Comparison of ENCODE assay signal across 35 cellular contexts in the genomic region with DNA sequence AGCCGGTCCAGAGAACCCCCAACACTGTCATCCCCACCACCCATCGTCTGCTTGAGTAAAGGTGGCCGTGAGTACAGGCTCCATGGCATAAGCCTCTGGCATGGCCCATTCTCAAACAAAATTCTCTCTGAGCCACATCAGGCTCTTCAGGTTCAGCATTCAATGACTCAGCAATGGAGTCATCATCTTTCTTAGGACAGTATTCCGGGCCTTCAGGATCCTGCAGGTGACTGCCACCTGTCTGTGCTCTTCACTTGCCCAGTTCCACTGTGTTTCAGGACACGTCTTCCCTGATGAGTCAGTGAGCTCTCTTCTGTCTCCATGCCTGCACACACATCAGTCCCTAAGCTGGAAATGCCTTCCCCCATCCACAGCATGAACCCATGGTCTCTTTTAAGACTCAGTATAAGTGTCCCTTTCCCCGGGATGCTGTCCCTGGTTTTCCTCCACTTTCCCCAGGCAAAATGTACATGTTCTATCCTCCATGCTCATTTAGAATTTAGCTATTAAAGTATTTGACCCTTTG.
A peak's percentile ranks its signal among the peaks of the same experiment; 100 is the strongest.
DNase-seq lines count a peak whose midpoint lies in the region; ATAC-seq, FAIRE-seq and TF ChIP-seq lines count a peak whose summit lies in the region.
"Had no signal": no experiment of that assay in that cellular context is flagged by ENCODE, and none has a peak within 500 bp of the region (broad histone marks: within the 10 kb centered on the region; RNA-seq: fewer than 3 reads in every experiment).

No MANE protein-coding gene starts in this region.

- no peak overlapping the region for H3K4me3 Mint-ChIP-seq in stimulated activated memory B cell treated with anti-CD40 and anti-IgM and Interleukin-4, amounts not matched to agents 10 μg/mL and 1 μg/mL and 100 μg/mL, for 72 hours
- H3K4me3 Mint-ChIP-seq: activated CD4-positive, alpha-beta T cell treated with anti-CD3 and anti-CD28 coated beads for 36 hours; activated CD8-positive, alpha-beta T cell treated with anti-CD3 and anti-CD28 coated beads for 36 hours; brain; stimulated activated effector memory CD8-positive, alpha-beta T cell treated with anti-CD3 and anti-CD28 coated beads, Interleukin-12 subunit alpha, Interleukin-12 subunit beta, amount 100 ng/mL, for 72 hours had no signal

- peaks cover 52% of the 10 kb centered on the region for H3K4me1 ChIP-seq in SJCRH30
- no peaks in the 10 kb centered on the region for H3K4me1 ChIP-seq in keratinocyte (ENCODE audit: control insufficient read depth, extremely low read depth, insufficient read depth, low read length)
- no peaks in the 10 kb centered on the region for H3K4me1 ChIP-seq in right atrium auricular region
- H3K4me1 ChIP-seq: gastroesophageal sphincter had no signal

- no peak overlapping the region for H3K9ac ChIP-seq in keratinocyte (ENCODE audit: control insufficient read depth, extremely low read depth, insufficient read depth, low read length)
- H3K9ac ChIP-seq: GM23248 had no signal

- ATAC-seq in stimulated activated memory B cell treated with anti-CD40 and anti-IgM and Interleukin-4, amounts not matched to agents 10 μg/mL and 1 μg/mL and 100 μg/mL, for 72 hours, result no peak
- ATAC-seq: activated CD4-positive, alpha-beta T cell treated with anti-CD3 and anti-CD28 coated beads for 36 hours; activated CD8-positive, alpha-beta T cell treated with anti-CD3 and anti-CD28 coated beads for 36 hours; gastroesophageal sphincter; stimulated activated effector memory CD8-positive, alpha-beta T cell treated with anti-CD3 and anti-CD28 coated beads, Interleukin-12 subunit alpha, Interleukin-12 subunit beta, amount 100 ng/mL, for 72 hours had no signal

- intact Hi-C loops in head of caudate nucleus (cut with DNase I), result no loop called here

- no peaks in the 10 kb centered on the region for H3K36me3 Mint-ChIP-seq in stimulated activated memory B cell treated with anti-CD40 and anti-IgM and Interleukin-4, amounts not matched to agents 10 μg/mL and 1 μg/mL and 100 μg/mL, for 72 hours
- H3K36me3 Mint-ChIP-seq: brain; stimulated activated effector memory CD8-positive, alpha-beta T cell treated with anti-CD3 and anti-CD28 coated beads, Interleukin-12 subunit alpha, Interleukin-12 subunit beta, amount 100 ng/mL, for 72 hours had no signal

- H3K9me3 Mint-ChIP-seq in stimulated activated memory B cell treated with anti-CD40 and anti-IgM and Interleukin-4, amounts not matched to agents 10 μg/mL and 1 μg/mL and 100 μg/mL, for 72 hours, result peaks cover 7% of the 10 kb centered on the region

- H3K4me1 Mint-ChIP-seq in stimulated activated memory B cell treated with anti-CD40 and anti-IgM and Interleukin-4, amounts not matched to agents 10 μg/mL and 1 μg/mL and 100 μg/mL, for 72 hours, result peaks cover 18% of the 10 kb centered on the region
- H3K4me1 Mint-ChIP-seq: activated CD4-positive, alpha-beta T cell treated with anti-CD3 and anti-CD28 coated beads for 36 hours; stimulated activated effector memory CD8-positive, alpha-beta T cell treated with anti-CD3 and anti-CD28 coated beads, Interleukin-12 subunit alpha, Interleukin-12 subunit beta, amount 100 ng/mL, for 72 hours had no signal

- H3K27ac ChIP-seq in SJCRH30, result no peak overlapping the region; the same call in 1 of the 2 replicates
- no peak overlapping the region for H3K27ac ChIP-seq in keratinocyte (ENCODE audit: control insufficient read depth, insufficient read depth, low read length)
- H3K27ac ChIP-seq in right atrium auricular region, result no peak overlapping the region
- H3K27ac ChIP-seq: 22Rv1, dorsolateral prefrontal cortex, gastroesophageal sphincter, GM23248, HL-60, left lung, prostate gland, SJSA1, VCaP had no signal

- H3K36me3 ChIP-seq in SJCRH30, result no peaks in the 10 kb centered on the region
- H3K36me3 ChIP-seq in keratinocyte (ENCODE audit: control insufficient read depth in 2 of 2, extremely low read depth in 1 of 2, insufficient read depth in 2 of 2, low read length in 2 of 2), result no peaks in the 10 kb centered on the region
- no peaks in the 10 kb centered on the region for H3K36me3 ChIP-seq in right atrium auricular region
- H3K36me3 ChIP-seq: gastroesophageal sphincter, left lung, prostate gland, SJSA1 had no signal

- H3K4me3 ChIP-seq in SJCRH30 (no peak overlapping the region), keratinocyte (ENCODE audit: control insufficient read depth in 2 of 3, extremely low read depth in 1 of 3, insufficient read depth in 2 of 3, low read depth in 1 of 3, low read length in 3 of 3) (no peak overlapping the region), right atrium auricular region (no peak overlapping the region)
- H3K4me3 ChIP-seq: dorsolateral prefrontal cortex, gastroesophageal sphincter, GM23248, left lung, prostate gland, SJSA1 had no signal

- H3K27ac Mint-ChIP-seq in stimulated activated memory B cell treated with anti-CD40 and anti-IgM and Interleukin-4, amounts not matched to agents 10 μg/mL and 1 μg/mL and 100 μg/mL, for 72 hours, result peak overlapping the region; percentile 1
- H3K27ac Mint-ChIP-seq: activated CD4-positive, alpha-beta T cell treated with anti-CD3 and anti-CD28 coated beads for 36 hours; activated CD8-positive, alpha-beta T cell treated with anti-CD3 and anti-CD28 coated beads for 36 hours had no signal

- no peaks in the 10 kb centered on the region for H3K79me2 ChIP-seq in keratinocyte (ENCODE audit: control insufficient read depth, insufficient read depth, low read length)

- no peaks in the 10 kb centered on the region for H3K27me3 ChIP-seq in SJCRH30
- H3K27me3 ChIP-seq in keratinocyte (ENCODE audit: control insufficient read depth, extremely low read depth, insufficient read depth, low read length), result no peaks in the 10 kb centered on the region
- no peaks in the 10 kb centered on the region for H3K27me3 ChIP-seq in right atrium auricular region
- H3K27me3 ChIP-seq: dorsolateral prefrontal cortex, gastroesophageal sphincter, left lung, SJSA1 had no signal

- no peaks in the 10 kb centered on the region for H3K9me1 ChIP-seq in keratinocyte (ENCODE audit: control insufficient read depth, extremely low read depth, insufficient read depth, low read length)

- H4K20me1 ChIP-seq in keratinocyte (ENCODE audit: control insufficient read depth, extremely low read depth, insufficient read depth, low read length), result no peaks in the 10 kb centered on the region

- no peak overlapping the region for H2AFZ ChIP-seq in keratinocyte (ENCODE audit: control insufficient read depth, low read length)
- H2AFZ ChIP-seq: GM23248 had no signal

- FAIRE-seq in keratinocyte (lab: Jason Lieb, UNC), result no peak
- FAIRE-seq: endometrium, RCC 7860 had no signal

- dilution Hi-C loops in keratinocyte (cut with MboI; ENCODE audit: extremely low pct_ligation_motif_present, low sequenced_read_pairs), result no loop called here

- H3K4me2 ChIP-seq in keratinocyte (ENCODE audit: control insufficient read depth, extremely low read depth, insufficient read depth, low read depth, low read length), result no peak overlapping the region

- H3K9me3 ChIP-seq in SJCRH30 (replicated peaks), result peaks cover 11% of the 10 kb centered on the region; the same call in 1 of the 2 replicates
- H3K9me3 ChIP-seq in keratinocyte (ENCODE audit: control insufficient read depth, low read depth, low read length), result no peaks in the 10 kb centered on the region
- no peaks in the 10 kb centered on the region for H3K9me3 ChIP-seq in right atrium auricular region
- H3K9me3 ChIP-seq: Caco-2, gastroesophageal sphincter, left lung, prostate gland had no signal

- TF ChIP-seq CTCF in keratinocyte (optimal IDR thresholded peaks at IDR 0.05 in 1 of 3, IDR thresholded peaks at IDR 0.05 in 1 of 3, conservative IDR thresholded peaks at IDR 0.05 in 1 of 3; ENCODE audit: extremely low read depth in 1 of 3, insufficient read depth in 2 of 3, low read length in 3 of 3) (peak in 2 of 3 experiments; percentile 5 to 12), right atrium auricular region (IDR thresholded peaks at IDR 0.05) (no peak)

- no peaks in the 10 kb centered on the region for H3K27me3 Mint-ChIP-seq in stimulated activated memory B cell treated with anti-CD40 and anti-IgM and Interleukin-4, amounts not matched to agents 10 μg/mL and 1 μg/mL and 100 μg/mL, for 72 hours
- H3K27me3 Mint-ChIP-seq: activated CD4-positive, alpha-beta T cell treated with anti-CD3 and anti-CD28 coated beads for 36 hours; activated CD8-positive, alpha-beta T cell treated with anti-CD3 and anti-CD28 coated beads for 36 hours had no signal

- DNase-seq in NCI-H510A treated with DMSO at 0.1 percent for 48 hours (lab: John Stamatoyannopoulos, UW) (peak; percentile 56), NCI-H510A (lab: John Stamatoyannopoulos, UW) (no peak), SJCRH30 (peak; percentile 24 to 36), keratinocyte (ENCODE audit: low read depth, low spot score) (peak; percentile 13), NCI-H524 treated with DMSO at 0.1 percent for 48 hours (lab: John Stamatoyannopoulos, UW) (no peak), head of caudate nucleus (no peak), right atrium auricular region (ENCODE audit: low spot score) (no peak)
- DNase-seq: activated CD4-positive, alpha-beta T cell treated with anti-CD3 and anti-CD28 coated beads for 36 hours; activated CD8-positive, alpha-beta T cell treated with anti-CD3 and anti-CD28 coated beads for 36 hours; activated naive CD4-positive, alpha-beta T cell treated with anti-CD3 and anti-CD28 coated beads, Interleukin-2, amount 50 U/mL, for 16 hours; amniotic stem cell; C1 segment of cervical spinal cord; Caco-2; DMS79 treated with DMSO at 0.1 percent for 48 hours; dorsolateral prefrontal cortex; GF-D8; GM23248; Kasumi-1; left lung; NCI-H2107; NCI-H345; NCI-H82; stimulated activated CD4-positive, alpha-beta T cell treated with anti-CD3 and anti-CD28 coated beads, Interleukin-15, amount 100 ng/mL, for 24 hours; T1000 had no signal

Comparison
In these comparisons a context has a peak if more than half of its experiments do, and no peak if none do; other contexts are left out.
1. DNase-seq: peak in NCI-H510A treated with DMSO at 0.1 percent for 48 hours (single experiment), SJCRH30 (2 of 2) and keratinocyte (single experiment); none in NCI-H510A (single experiment), NCI-H524 treated with DMSO at 0.1 percent for 48 hours (single experiment), head of caudate nucleus (0 of 42) and right atrium auricular region (single experiment).
2. CTCF ChIP-seq: peak in keratinocyte (2 of 3); none in right atrium auricular region (0 of 2).